ENCODE assay signal across 16 cellular contexts in the genomic region with DNA sequence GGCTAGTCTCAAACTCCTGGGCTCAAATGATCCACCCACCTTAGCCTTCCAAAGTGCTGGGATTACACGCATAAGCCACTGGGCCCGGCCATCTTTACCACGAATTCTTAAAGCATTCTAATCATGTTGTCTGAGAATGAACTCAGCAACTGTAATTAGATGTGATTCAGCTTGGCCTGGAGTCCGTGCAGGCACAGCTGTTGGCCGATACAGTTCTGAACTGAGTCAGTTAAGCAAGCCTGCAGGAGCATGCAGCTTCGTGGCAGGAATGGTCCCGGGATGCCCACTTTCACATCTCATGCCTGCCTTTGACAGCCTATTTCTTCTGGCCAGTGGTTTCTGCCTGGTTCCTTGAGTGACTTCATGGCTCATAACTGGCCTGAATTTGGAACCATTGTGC.
DNase-seq lines count a peak whose midpoint lies in the region; ATAC-seq and TF ChIP-seq lines count a peak whose summit lies in the region.
"Had no signal": no experiment of that assay in that cellular context is flagged by ENCODE, and none has a peak within 500 bp of the region (broad histone marks: within the 10 kb centered on the region; RNA-seq: fewer than 3 reads in every experiment).

No MANE protein-coding gene starts in this region.

- WGBS in right cardiac atrium: 72% methylated on average over 7 of the region's 7 CpGs
- WGBS in gastroesophageal sphincter (ENCODE audit: low coverage in 1 of 2), 2 donors: 78 to 100% methylated on average over 1 to 4 of the region's 7 CpGs

- TF ChIP-seq CTCF in right atrium auricular region (IDR thresholded peaks at IDR 0.05) (no peak), gastroesophageal sphincter (IDR thresholded peaks at IDR 0.05) (no peak)

- TF ChIP-seq POLR2A in gastroesophageal sphincter (IDR thresholded peaks at IDR 0.05): no peak

- no peak for TF ChIP-seq EP300 in gastroesophageal sphincter (IDR thresholded peaks at IDR 0.05)

- H3K36me3 ChIP-seq in right atrium auricular region (peaks cover 57% of the 10 kb centered on the region), gastroesophageal sphincter (peaks cover 4 to 90% of the 10 kb centered on the region in 2 donors)

- intact Hi-C loops in Right ventricle myocardium inferior (cut with DNase I) (no loop called here), right cardiac atrium (cut with DNase I) (no loop called here)

- H3K4me3 ChIP-seq in right atrium auricular region (no peak overlapping the region), right cardiac atrium (ENCODE audit: low read length) (no peak overlapping the region), gastroesophageal sphincter (no peak overlapping the region)
- H3K4me3 ChIP-seq: A549, GM12878, hepatocyte, thyroid gland had no signal

- H3K27me3 ChIP-seq in right atrium auricular region: no peaks in the 10 kb centered on the region
- H3K27me3 ChIP-seq in right cardiac atrium (ENCODE audit: control insufficient read depth, insufficient read depth): no peaks in the 10 kb centered on the region
- H3K27me3 ChIP-seq in gastroesophageal sphincter: no peaks in the 10 kb centered on the region
- H3K27me3 ChIP-seq: hepatocyte, thyroid gland had no signal

- peak; percentile 31 for DNase-seq in Right ventricle myocardium inferior (ENCODE audit: missing footprints)
- no peak for DNase-seq in right atrium auricular region (ENCODE audit: low spot score)
- peak; percentile 54 for DNase-seq in amniotic epithelial cell (ENCODE audit: low read depth)
- DNase-seq in right cardiac atrium: peak; percentile 32 to 53 (median 48)
- DNase-seq in NK-92 treated with Interleukin-12 subunit alpha and Interleukin-12 subunit beta, amount 100 ng/mL, for 24 hours (lab: John Stamatoyannopoulos, UW): no peak
- DNase-seq in OCI-M1 (lab: John Stamatoyannopoulos, UW): no peak
- no peak for DNase-seq in activated CD8-positive, alpha-beta memory T cell treated with anti-CD3 and anti-CD28 coated beads, Interleukin-2, amount 50 U/mL, for 4 hours
- DNase-seq: activated CD4-positive, alpha-beta T cell treated with anti-CD3 and anti-CD28 coated beads for 36 hours; effector memory CD4-positive, alpha-beta T cell; NCI-H2107; SW 1271; thyroid gland had no signal

- H3K9me3 ChIP-seq in right atrium auricular region (no peaks in the 10 kb centered on the region), right cardiac atrium (ENCODE audit: control insufficient read depth, low read length) (no peaks in the 10 kb centered on the region), gastroesophageal sphincter (no peaks in the 10 kb centered on the region)
- H3K9me3 ChIP-seq: A549, thyroid gland had no signal

- ATAC-seq in Right ventricle myocardium inferior (no peak), right cardiac atrium (peak in 1 of 2 donors; percentile 73), gastroesophageal sphincter (no peak)
- ATAC-seq: A549; activated CD4-positive, alpha-beta T cell treated with anti-CD3 and anti-CD28 coated beads for 36 hours; GM12878 had no signal

- H3K27ac ChIP-seq in right atrium auricular region (no peak overlapping the region), right cardiac atrium (ENCODE audit: low read length) (no peak overlapping the region), gastroesophageal sphincter (no peak overlapping the region)
- H3K27ac ChIP-seq: A549, hepatocyte, thyroid gland had no signal

- H3K4me1 ChIP-seq in right atrium auricular region (peaks cover 0 to 21% of the 10 kb centered on the region in 2 donors), right cardiac atrium (ENCODE audit: control insufficient read depth, insufficient read depth, low read length) (no peaks in the 10 kb centered on the region), gastroesophageal sphincter (peaks cover 0 to 11% (median 0%) of the 10 kb centered on the region in 3 donors)
- H3K4me1 ChIP-seq: thyroid gland had no signal

Comparison
In these comparisons a context has a peak if more than half of its experiments do, and no peak if none do; other contexts are left out.
1. DNase-seq: peak in Right ventricle myocardium inferior (single experiment), amniotic epithelial cell (single experiment) and right cardiac atrium (3 of 3); none in right atrium auricular region (single experiment), NK-92 treated with Interleukin-12 subunit alpha and Interleukin-12 subunit beta, amount 100 ng/mL, for 24 hours (single experiment), OCI-M1 (single experiment) and activated CD8-positive, alpha-beta memory T cell treated with anti-CD3 and anti-CD28 coated beads, Interleukin-2, amount 50 U/mL, for 4 hours (single experiment).